In the genomic region with DNA sequence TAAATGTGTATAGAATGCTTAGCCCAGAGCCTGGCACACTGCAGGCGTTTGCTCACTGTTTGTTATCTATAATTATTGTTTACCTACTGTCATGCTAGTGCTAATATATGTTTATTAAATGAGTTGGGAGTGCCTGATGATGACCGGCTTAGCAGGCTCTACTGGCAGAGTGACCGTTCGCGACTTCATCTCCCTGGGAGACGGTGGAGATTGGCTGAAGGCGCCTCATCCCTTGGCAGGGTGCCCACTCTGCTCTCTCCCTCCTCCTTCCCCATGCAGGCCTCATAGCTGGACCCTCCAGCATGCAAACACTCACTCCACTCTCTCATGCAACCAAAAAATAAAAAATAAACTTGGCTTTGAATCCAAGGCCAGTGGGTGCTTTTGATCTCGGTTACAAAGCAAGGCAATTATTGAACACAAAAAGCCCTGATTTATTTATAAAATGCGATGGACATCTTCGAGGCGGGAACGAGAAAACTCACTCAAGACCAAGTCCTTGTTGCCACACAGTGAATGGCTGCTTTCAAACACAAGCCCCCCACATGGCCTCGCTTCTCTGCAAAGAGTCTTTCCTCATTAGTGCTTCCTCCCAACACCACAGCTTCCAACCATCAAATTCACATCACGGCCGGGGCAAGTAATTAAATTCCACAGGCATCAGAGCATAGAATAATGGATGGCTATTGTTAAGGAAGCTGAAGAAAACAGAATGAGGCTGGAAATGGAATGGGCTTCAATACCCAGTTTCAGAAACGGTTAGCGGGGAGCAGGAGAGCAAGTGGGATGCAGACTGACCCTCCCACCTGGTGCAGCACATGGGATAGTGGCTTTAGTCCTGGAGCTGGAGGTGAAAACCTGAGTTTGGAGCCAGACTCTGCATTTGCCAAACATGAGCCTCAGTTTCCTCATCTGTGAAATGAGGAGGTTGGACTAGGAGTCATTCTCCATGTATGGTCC, we compare ENCODE assay signal across 11 cellular contexts.
A peak's percentile ranks its signal among the peaks of the same experiment; 100 is the strongest.
DNase-seq lines count a peak whose midpoint lies in the region; ATAC-seq and TF ChIP-seq lines count a peak whose summit lies in the region.
"Had no signal": no experiment of that assay in that cellular context is flagged by ENCODE, and none has a peak within 500 bp of the region (broad histone marks: within the 10 kb centered on the region; RNA-seq: fewer than 3 reads in every experiment).

No MANE protein-coding gene starts in this region.

- H3K27ac ChIP-seq in ovary: no peak overlapping the region

- peaks cover 1% of the 10 kb centered on the region for H3K4me1 ChIP-seq in ovary (ENCODE audit: insufficient read depth)

- no peak overlapping the region for H3K4me3 ChIP-seq in ovary

- H3K27me3 ChIP-seq in ovary: no peaks in the 10 kb centered on the region

- DNase-seq in NCI-H748 (lab: John Stamatoyannopoulos, UW; ENCODE audit: unreplicated experiment) (peak; percentile 92), ovary (peak; percentile 18 to 57 (median 53)), OCI-M1 (lab: John Stamatoyannopoulos, UW) (no peak)
- DNase-seq: activated CD4-positive, alpha-beta T cell treated with anti-CD3 and anti-CD28 coated beads, Interleukin-2, amount 50 U/mL, for 48 hours; CD4-positive, CD25-positive, alpha-beta regulatory T cell; HFFc6 had no signal

- TF ChIP-seq RAD21 in Ishikawa (IDR thresholded peaks at IDR 0.05; ENCODE audit: low read depth): no peak

- no peaks in the 10 kb centered on the region for H3K36me3 ChIP-seq in ovary

- no peak for TF ChIP-seq EP300 in Ishikawa (IDR thresholded peaks at IDR 0.05; ENCODE audit: borderline replicate concordance)
- no peak for TF ChIP-seq EP300 in ovary (IDR thresholded peaks at IDR 0.05)

- no peaks in the 10 kb centered on the region for H3K9me3 ChIP-seq in ovary

- ATAC-seq in esophagus mucosa: peak; percentile 73
- no peak for ATAC-seq in HG02678 (IDR thresholded peaks at IDR 0.05; ENCODE audit: unreplicated experiment)
- ATAC-seq in GM21786 (IDR thresholded peaks at IDR 0.05; ENCODE audit: unreplicated experiment): no peak
- ATAC-seq: HepG2 had no signal

- no peak for TF ChIP-seq CTCF in ovary (IDR thresholded peaks at IDR 0.05)

- TF ChIP-seq POLR2A in ovary (IDR thresholded peaks at IDR 0.05): no peak

- intact Hi-C loops in ovary (cut with DNase I): no loop called here

- WGBS in ovary, 3 donors: 40 to 47% (median 46%) methylated on average over 17 of the region's 17 CpGs

TF ChIP-seq in Ishikawa, 13 proteins besides CTCF, POLR2A, EP300 and RAD21:
- TF ChIP-seq ZBTB7A (IDR thresholded peaks at IDR 0.05; ENCODE audit: low read depth): no peak
- TF ChIP-seq NFIC (IDR thresholded peaks at IDR 0.05): peak; percentile 44
